1 cellular context compared by ENCODE assay signal in the genomic region with DNA sequence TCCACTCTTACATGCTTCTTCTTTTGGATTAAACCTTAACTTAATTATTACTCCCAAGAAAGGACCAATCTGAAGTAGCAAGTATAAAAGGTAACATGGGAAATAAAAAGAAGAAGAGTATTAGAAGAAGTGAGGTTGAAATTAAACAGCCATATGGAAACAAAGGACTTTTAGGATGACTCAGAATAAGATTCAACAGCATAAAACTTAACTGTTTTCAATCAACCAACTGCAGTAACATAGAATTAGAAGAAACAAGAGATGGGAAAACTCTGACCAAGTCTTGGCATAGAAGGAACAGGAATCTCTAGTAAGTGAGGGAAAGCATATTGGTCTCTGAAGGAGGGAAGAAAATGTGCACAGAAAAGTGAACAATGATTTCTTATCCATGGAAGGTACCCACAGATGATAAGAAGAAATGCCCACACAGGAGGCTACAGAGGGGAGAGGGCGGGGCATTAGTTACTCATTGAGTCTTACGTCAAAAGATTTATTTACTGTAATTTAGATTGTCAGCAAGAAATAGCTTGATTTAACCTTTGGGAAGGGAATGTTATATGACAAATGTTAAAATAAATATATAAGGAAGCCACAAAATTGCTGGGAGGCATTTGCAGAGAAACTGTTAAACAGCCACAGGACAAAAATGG.
TF ChIP-seq lines count a peak whose summit lies in the region.

No MANE protein-coding gene starts in this region.

TF ChIP-seq in SK-N-SH treated with all-trans-retinoic acid at 6 μM for 48 hours, 23 proteins besides CTCF, POLR2A, EP300 and RAD21:
- 0 out of 2 replicates have a peak, but pooled peaks have one; percentile 35 for TF ChIP-seq TOX (CRISPR knock-in tag; IDR thresholded peaks at IDR 0.05; ENCODE audit: borderline replicate concordance)
- TF ChIP-seq OSR1 (CRISPR knock-in tag; IDR thresholded peaks at IDR 0.05) = no peak
- TF ChIP-seq BACH2 (CRISPR knock-in tag; IDR thresholded peaks at IDR 0.05; ENCODE audit: borderline replicate concordance) = no peak
